In genomic region chr6:109373333-109373732, GRCh38 we compare ENCODE assay signal across 14 cellular contexts. TPM values are rescaled to one million over a fixed set of nuclear protein-coding genes. Genes with fewer than 3 reads are reported as not detected.
DNase-seq lines count a peak whose midpoint lies in the region; ATAC-seq and TF ChIP-seq lines count a peak whose summit lies in the region.
"Had no signal": no experiment of that assay in that cellular context is flagged by ENCODE, and none has a peak within 500 bp of the region (broad histone marks: within the 10 kb centered on the region; RNA-seq: fewer than 3 reads in every experiment).

No MANE protein-coding gene starts in this region.

- no peaks in the 10 kb centered on the region for H3K9me3 Mint-ChIP-seq in naive B cell

- peak overlapping the region; percentile 48 for H3K27ac ChIP-seq in HL-60 (replicated peaks)

- H3K4me1 Mint-ChIP-seq in naive B cell: peaks cover 44 to 54% (median 44%) of the 10 kb centered on the region in 3 donors

- ATAC-seq in GM18868 (IDR thresholded peaks at IDR 0.05; ENCODE audit: unreplicated experiment) (peak; percentile 9), GM21528 (IDR thresholded peaks at IDR 0.05; ENCODE audit: low FRiP score, unreplicated experiment) (peak; percentile 11), naive B cell (ENCODE audit: low read depth in 2 of 2) (no peak), Right ventricle myocardium superior (ENCODE audit: poor library complexity) (no peak)

- no peaks in the 10 kb centered on the region for H3K27me3 Mint-ChIP-seq in naive B cell

- H3K4me3 Mint-ChIP-seq in naive B cell: peak overlapping the region in 3 of 8 donors; percentile 6 to 22 (median 13)

- H3K4me3 ChIP-seq in HL-60 (replicated peaks; ENCODE audit: insufficient read depth, low read length): no peak overlapping the region
- H3K4me3 ChIP-seq: MG63, mucosa of descending colon had no signal

- DNase-seq in HL-60 (ENCODE audit: low read depth in 1 of 2, low spot score in 1 of 2) (no peak), naive B cell (no peak), DMS 273 treated with DMSO at 0.1 percent for 48 hours (lab: John Stamatoyannopoulos, UW) (no peak), Right ventricle myocardium superior (no peak), NCI-H1436 (lab: John Stamatoyannopoulos, UW) (no peak), ACHN (no peak)
- DNase-seq: hypothalamus, MG63, mucosa of descending colon, NCI-H82, substantia nigra, T1000 had no signal

- H3K27ac Mint-ChIP-seq in naive B cell: peak overlapping the region in 5 of 6 donors; percentile 53 to 86 (median 79)

- in situ Hi-C loops in ACHN (cut with HindIII; ENCODE audit: low pct_ligation_motif_present, low pct_unique_long_range_greater_than_20kb, low sequenced_read_pairs): no loop called here

- TF ChIP-seq CTCF in HL-60 (IDR thresholded peaks at IDR 0.05; ENCODE audit: insufficient read depth, low read length): no peak

- intact Hi-C loops in Right ventricle myocardium superior (cut with DNase I): no loop called here

- peaks cover 31 to 48% of the 10 kb centered on the region in 2 donors for H3K36me3 Mint-ChIP-seq in naive B cell

- H3K27me3 ChIP-seq in HL-60 (ENCODE audit: insufficient read depth, poor library complexity, severe bottlenecking): no peaks in the 10 kb centered on the region
- H3K27me3 ChIP-seq: MG63 had no signal

RNA-seq across cellular contexts. Expression of gene CD164, which starts 8.9 kb away (rescaled TPM):
- polyA plus RNA-seq in naive B cell (ENCODE audit: low read depth in 6 of 6): 100 to 1,000 TPM; 215 to 341 (median 245) TPM
- 102 TPM for total RNA-seq in Right ventricle myocardium superior

Comparison
In these comparisons a context has a peak if more than half of its experiments do, and no peak if none do; other contexts are left out.
1. ATAC-seq: peak in GM18868 (single experiment) and GM21528 (single experiment); none in naive B cell (0 of 2) and Right ventricle myocardium superior (single experiment).